Comparison of ENCODE assay signal across 8 cellular contexts in the genomic region with DNA sequence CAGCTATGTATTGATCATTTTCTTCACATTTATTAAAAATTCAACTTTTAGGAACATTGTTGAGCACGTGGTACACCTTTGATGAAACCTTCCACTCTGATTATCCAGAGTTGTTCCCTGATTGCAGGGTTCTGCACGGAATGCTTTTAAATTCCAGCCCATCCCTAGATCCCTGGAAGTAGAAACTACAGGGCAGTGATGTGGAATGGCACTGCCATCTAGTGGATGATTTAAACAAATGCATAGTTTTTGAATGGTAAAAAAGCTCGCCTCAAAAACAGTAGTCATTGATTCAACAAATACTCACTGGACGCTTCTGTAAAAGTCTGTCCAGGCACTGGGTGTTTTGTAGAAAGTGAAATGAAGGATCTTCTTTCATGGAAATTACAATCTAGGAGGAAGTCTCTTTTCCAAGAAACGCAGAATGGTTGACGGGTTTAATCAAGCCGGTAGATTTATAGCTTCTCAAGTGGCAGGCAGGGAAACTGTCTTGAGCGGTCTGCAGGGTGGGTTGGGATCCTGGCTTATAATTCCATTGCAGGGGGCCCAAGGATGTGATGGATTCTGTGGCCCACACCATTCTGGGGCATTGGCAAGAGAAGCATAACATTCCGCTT.
DNase-seq lines count a peak whose midpoint lies in the region; ATAC-seq lines count a peak whose summit lies in the region.

No MANE protein-coding gene starts in this region.

- no peaks in the 10 kb centered on the region for H3K36me3 ChIP-seq in CD4-positive, alpha-beta memory T cell (ENCODE audit: insufficient read depth, low read length)
- H3K36me3 ChIP-seq in H7 (replicated peaks; ENCODE audit: control insufficient read depth, insufficient read depth, low read length), result no peaks in the 10 kb centered on the region

- no peaks in the 10 kb centered on the region for H3K9me3 Mint-ChIP-seq in CD4-positive, alpha-beta memory T cell

- peaks cover 0 to 4% (median under 1%) of the 10 kb centered on the region in 4 donors for H3K4me1 Mint-ChIP-seq in CD4-positive, alpha-beta memory T cell

- peaks cover 0 to 10% of the 10 kb centered on the region in 2 donors for H3K36me3 Mint-ChIP-seq in CD4-positive, alpha-beta memory T cell

- H3K27ac ChIP-seq in CD4-positive, alpha-beta memory T cell (ENCODE audit: low read depth, low read length), result no peak overlapping the region

- ATAC-seq in left lobe of liver (peak; percentile 91), HG03521 (IDR thresholded peaks at IDR 0.05; ENCODE audit: unreplicated experiment) (no peak), GM21576 (IDR thresholded peaks at IDR 0.05; ENCODE audit: unreplicated experiment) (no peak), GM18868 (IDR thresholded peaks at IDR 0.05; ENCODE audit: unreplicated experiment) (no peak)

- no peaks in the 10 kb centered on the region for H3K27me3 ChIP-seq in CD4-positive, alpha-beta memory T cell (ENCODE audit: insufficient read depth, low read length)
- H3K27me3 ChIP-seq in H7 (ENCODE audit: control insufficient read depth, insufficient read depth, low read length), result no peaks in the 10 kb centered on the region

- H3K27ac Mint-ChIP-seq in CD4-positive, alpha-beta memory T cell, result peak overlapping the region in 1 of 7 donors; percentile 39

- CTCF ChIA-PET in CD4-positive, alpha-beta memory T cell (lab: Charles Lee; ENCODE audit: partially characterized antibody), result interaction anchor here (0.6 to 18.3 kb wide), 35 partner anchors 9 to 1299 kb away, joined by 3 to 354 read pairs (median 4); a partner anchor contains a TSS

- intact Hi-C loops in CD4-positive, alpha-beta memory T cell (cut with micrococcal nuclease), result loop anchor here (1.0 to 2.0 kb wide), 4 partner anchors 140 to 278 kb away; no protein-coding TSS in a partner anchor

- H3K4me1 ChIP-seq in CD4-positive, alpha-beta memory T cell (ENCODE audit: insufficient read depth, low read length), result no peaks in the 10 kb centered on the region

- DNase-seq in CD4-positive, alpha-beta memory T cell, result peak in 4 of 5 donors; percentile 13 to 26 (median 20)
- DNase-seq in H7, result peak; percentile 41
- peak; percentile 72 for DNase-seq in NCI-H82 (lab: John Stamatoyannopoulos, UW)
- DNase-seq in cerebellum (ENCODE audit: low spot score), result peak; percentile 70
- DNase-seq in left lobe of liver (ENCODE audit: low spot score), result no peak

- POLR2A ChIA-PET in CD4-positive, alpha-beta memory T cell (lab: Charles Lee; ENCODE audit: partially characterized antibody), result interaction anchor here (0.7 to 1.9 kb wide), 3 partner anchors 139 to 176 kb away, joined by 3 to 5 read pairs (median 3); no protein-coding TSS in a partner anchor

- H3K4me3 ChIP-seq in CD4-positive, alpha-beta memory T cell (ENCODE audit: low read length in 2 of 2), result no peak overlapping the region
- H3K4me3 ChIP-seq in H7 (ENCODE audit: insufficient read depth, low read depth, low read length), result no peak overlapping the region

- no peaks in the 10 kb centered on the region for H3K9me3 ChIP-seq in CD4-positive, alpha-beta memory T cell (ENCODE audit: control insufficient read depth in 1 of 2, low read length in 2 of 2)

- H3K4me3 Mint-ChIP-seq in CD4-positive, alpha-beta memory T cell, result no peak overlapping the region

- no peaks in the 10 kb centered on the region for H3K27me3 Mint-ChIP-seq in CD4-positive, alpha-beta memory T cell
